In genomic region chr10:119892188-119893065, GRCh38 we compare ENCODE assay signal across 8 cellular contexts. TPM values are rescaled to one million over a fixed set of nuclear protein-coding genes. Genes with fewer than 3 reads are reported as not detected.
DNase-seq lines count a peak whose midpoint lies in the region; ATAC-seq and TF ChIP-seq lines count a peak whose summit lies in the region.

Gene SEC23IP (plus strand): TSS chr10:119892730. CDS start chr10:119892783, 53 bp downstream.

- peak within 1 kb of the TSS; percentile 92 for H3K27ac Mint-ChIP-seq in activated T-helper 2 cell treated with anti-CD3 and anti-CD28 coated beads, Interferon-gamma antibody, Interleukin-2, Interleukin-4, amounts not matched to agents 10 μg/mL and 5 μg/mL and 100 μg/mL, durations not matched to agents 14 hours and 24 hours and 36 hours
- peak within 1 kb of the TSS; percentile 97 to 100 (median 99) for H3K27ac Mint-ChIP-seq in naive thymus-derived CD8-positive, alpha-beta T cell

- peak within 1 kb of the TSS; percentile 90 for H3K9ac ChIP-seq in fibroblast of lung (ENCODE audit: insufficient read depth, low read length)

- peaks cover 6% of the 10 kb centered on the region for H4K20me1 ChIP-seq in fibroblast of lung (ENCODE audit: control insufficient read depth, extremely low read depth, insufficient read depth, low read length)

- peaks cover 6% of the 10 kb centered on the region for H3K9me3 Mint-ChIP-seq in activated T-helper 2 cell treated with anti-CD3 and anti-CD28 coated beads, Interferon-gamma antibody, Interleukin-2, Interleukin-4, amounts not matched to agents 10 μg/mL and 5 μg/mL and 100 μg/mL, durations not matched to agents 14 hours and 24 hours and 36 hours
- no peaks in the 10 kb centered on the region for H3K9me3 Mint-ChIP-seq in naive thymus-derived CD8-positive, alpha-beta T cell

- TF ChIP-seq CTCF in RWPE2 (IDR thresholded peaks at IDR 0.05; ENCODE audit: poor library complexity, severe bottlenecking) (no peak), fibroblast of lung (conservative IDR thresholded peaks at IDR 0.05 in 1 of 2, IDR thresholded peaks at IDR 0.05 in 1 of 2; ENCODE audit: low read depth in 1 of 2, low read length in 2 of 2) (no peak)

- POLR2A ChIA-PET in naive thymus-derived CD8-positive, alpha-beta T cell (lab: Charles Lee), result interaction anchor here (0.8 to 4.8 kb wide), 3 partner anchors 12 to 22 kb away, joined by 3 to 67 read pairs (median 3); partner anchors contain the start of gene MCMBP

- H3K9me3 ChIP-seq in RWPE2 (ENCODE audit: severe bottlenecking) (no peaks in the 10 kb centered on the region), fibroblast of lung (ENCODE audit: control insufficient read depth, insufficient read depth, low read depth, low read length) (no peaks in the 10 kb centered on the region)

- peaks cover 38% of the 10 kb centered on the region for H3K4me1 Mint-ChIP-seq in activated T-helper 2 cell treated with anti-CD3 and anti-CD28 coated beads, Interferon-gamma antibody, Interleukin-2, Interleukin-4, amounts not matched to agents 10 μg/mL and 5 μg/mL and 100 μg/mL, durations not matched to agents 14 hours and 24 hours and 36 hours (ENCODE audit: low read depth)
- peaks cover 21 to 58% (median 53%) of the 10 kb centered on the region in 4 donors for H3K4me1 Mint-ChIP-seq in naive thymus-derived CD8-positive, alpha-beta T cell

- H3K4me3 ChIP-seq in RWPE2 (ENCODE audit: severe bottlenecking) (peak within 1 kb of the TSS; percentile 64), fibroblast of lung (replicated peaks in 1 of 4; ENCODE audit: control extremely low read depth in 1 of 4, insufficient read depth in 1 of 4, low read depth in 3 of 4, low read length in 4 of 4) (peak within 1 kb of the TSS; percentile 74 to 99 (median 97))

- peaks cover 21% of the 10 kb centered on the region for H3K36me3 ChIP-seq in RWPE2 (ENCODE audit: low read depth)
- peaks cover 1% of the 10 kb centered on the region for H3K36me3 ChIP-seq in fibroblast of lung (ENCODE audit: control insufficient read depth, insufficient read depth, low read length)

- peaks cover 6% of the 10 kb centered on the region for H3K27me3 Mint-ChIP-seq in activated T-helper 2 cell treated with anti-CD3 and anti-CD28 coated beads, Interferon-gamma antibody, Interleukin-2, Interleukin-4, amounts not matched to agents 10 μg/mL and 5 μg/mL and 100 μg/mL, durations not matched to agents 14 hours and 24 hours and 36 hours (ENCODE audit: low read depth)
- H3K27me3 Mint-ChIP-seq in naive thymus-derived CD8-positive, alpha-beta T cell, result no peaks in the 10 kb centered on the region

- peaks cover 34% of the 10 kb centered on the region for H3K36me3 Mint-ChIP-seq in activated T-helper 2 cell treated with anti-CD3 and anti-CD28 coated beads, Interferon-gamma antibody, Interleukin-2, Interleukin-4, amounts not matched to agents 10 μg/mL and 5 μg/mL and 100 μg/mL, durations not matched to agents 14 hours and 24 hours and 36 hours (ENCODE audit: low read depth)
- peaks cover 0 to 16% (median 0%) of the 10 kb centered on the region in 3 donors for H3K36me3 Mint-ChIP-seq in naive thymus-derived CD8-positive, alpha-beta T cell

- peaks cover 41% of the 10 kb centered on the region for H3K79me2 ChIP-seq in fibroblast of lung (ENCODE audit: control insufficient read depth, insufficient read depth, low read length)

- peak within 1 kb of the TSS; percentile 91 for H2AFZ ChIP-seq in fibroblast of lung (ENCODE audit: low read length)

- H3K27me3 ChIP-seq in RWPE2 (ENCODE audit: insufficient read depth, poor library complexity, severe bottlenecking), result no peaks in the 10 kb centered on the region
- no peaks in the 10 kb centered on the region for H3K27me3 ChIP-seq in fibroblast of lung (ENCODE audit: control insufficient read depth, insufficient read depth, low read length)

- H3K4me1 ChIP-seq in RWPE2 (ENCODE audit: insufficient read depth, poor library complexity, severe bottlenecking), result peaks cover 17% of the 10 kb centered on the region
- peaks cover 21% of the 10 kb centered on the region for H3K4me1 ChIP-seq in fibroblast of lung (ENCODE audit: control insufficient read depth, extremely low read depth, insufficient read depth, low read length)

- ATAC-seq in RWPE2 (ENCODE audit: low read depth), result peak; percentile 97
- peak; percentile 99 for ATAC-seq in naive thymus-derived CD8-positive, alpha-beta T cell

- intact Hi-C loops in activated T-helper 2 cell treated with anti-CD3 and anti-CD28 coated beads, Interferon-gamma antibody, Interleukin-2, Interleukin-4, amounts not matched to agents 10 μg/mL and 5 μg/mL and 100 μg/mL, durations not matched to agents 14 hours and 24 hours and 36 hours (cut with micrococcal nuclease), result loop anchor here (1.0 kb wide), 2 partner anchors 19 to 296 kb away; partner anchors contain the start of gene TIAL1

- peak within 1 kb of the TSS; percentile 93 for H3K4me2 ChIP-seq in fibroblast of lung (ENCODE audit: extremely low read depth, insufficient read depth, low read length)

- H3K4me3 Mint-ChIP-seq in activated T-helper 2 cell treated with anti-CD3 and anti-CD28 coated beads, Interferon-gamma antibody, Interleukin-2, Interleukin-4, amounts not matched to agents 10 μg/mL and 5 μg/mL and 100 μg/mL, durations not matched to agents 14 hours and 24 hours and 36 hours (ENCODE audit: low read depth), result peak within 1 kb of the TSS; percentile 99
- peak within 1 kb of the TSS; percentile 93 to 99 (median 98) for H3K4me3 Mint-ChIP-seq in naive thymus-derived CD8-positive, alpha-beta T cell

- DNase-seq in EH (ENCODE audit: low read depth) (peak; percentile 97), H4 (ENCODE audit: low spot score) (peak; percentile 96), LoVo (ENCODE audit: low spot score) (peak; percentile 95), RWPE2 (ENCODE audit: low spot score) (peak; percentile 95), fibroblast of lung (ENCODE audit: low read depth in 2 of 2) (peak; percentile 96)
- peak; percentile 92 for DNase-seq in activated T-helper 2 cell treated with anti-CD3 and anti-CD28 coated beads, Interferon-gamma antibody, Interleukin-2, Interleukin-4, amounts not matched to agents 10 μg/mL and 5 μg/mL and 100 μg/mL, durations not matched to agents 14 hours and 24 hours and 36 hours (ENCODE audit: low spot score)
- DNase-seq in naive thymus-derived CD8-positive, alpha-beta T cell, result peak; percentile 78 to 94 (median 86)
- DNase-seq in stimulated activated naive CD4-positive, alpha-beta T cell (lab: John Stamatoyannopoulos, UW), result peak; percentile 75 to 88 (median 81)

- H3K27ac ChIP-seq in RWPE2 (ENCODE audit: poor library complexity, severe bottlenecking) (peak within 1 kb of the TSS; percentile 41), fibroblast of lung (ENCODE audit: insufficient read depth, low read length) (peak within 1 kb of the TSS; percentile 94)

RNA-seq across cellular contexts. Expression of gene SEC23IP, which starts in this region (rescaled TPM):
- 13.1 and 24.3 TPM in 2 replicates for total RNA-seq in H4 (2014; rRNA removed; shearing (Covaris generic))
- 85.9 and 87.4 TPM in 2 replicates for total RNA-seq in activated T-helper 2 cell treated with anti-CD3 and anti-CD28 coated beads, Interferon-gamma antibody, Interleukin-2, Interleukin-4, amounts not matched to agents 10 μg/mL and 5 μg/mL and 100 μg/mL, durations not matched to agents 14 hours and 24 hours and 36 hours
- 16.3 and 21.3 TPM in 2 replicates for total RNA-seq in fibroblast of lung
- polyA plus RNA-seq in fibroblast of lung, result 47.1 and 51.6 TPM in 2 replicates
- polyA plus RNA-seq in fibroblast of lung (2012), result 44.9 and 52.3 TPM in 2 replicates
- 59.8 and 72.0 TPM in 2 replicates for polyA minus RNA-seq in fibroblast of lung (ENCODE audit: low replicate concordance)
- total RNA-seq in naive thymus-derived CD8-positive, alpha-beta T cell, result 10 to 100 TPM; 61.4 to 70.0 TPM
- 10 to 100 TPM; 39.6 to 42.3 (median 40.8) TPM for polyA plus RNA-seq in naive thymus-derived CD8-positive, alpha-beta T cell

Comparison
In these comparisons a context has a peak if more than half of its experiments do, and no peak if none do; other contexts are left out.
1. Peak in every context shown above with its lines: DNase-seq, ATAC-seq, H3K4me3 ChIP-seq and H3K27ac ChIP-seq.